Comparison of ENCODE assay signal across 1 cellular context in the genomic region with DNA sequence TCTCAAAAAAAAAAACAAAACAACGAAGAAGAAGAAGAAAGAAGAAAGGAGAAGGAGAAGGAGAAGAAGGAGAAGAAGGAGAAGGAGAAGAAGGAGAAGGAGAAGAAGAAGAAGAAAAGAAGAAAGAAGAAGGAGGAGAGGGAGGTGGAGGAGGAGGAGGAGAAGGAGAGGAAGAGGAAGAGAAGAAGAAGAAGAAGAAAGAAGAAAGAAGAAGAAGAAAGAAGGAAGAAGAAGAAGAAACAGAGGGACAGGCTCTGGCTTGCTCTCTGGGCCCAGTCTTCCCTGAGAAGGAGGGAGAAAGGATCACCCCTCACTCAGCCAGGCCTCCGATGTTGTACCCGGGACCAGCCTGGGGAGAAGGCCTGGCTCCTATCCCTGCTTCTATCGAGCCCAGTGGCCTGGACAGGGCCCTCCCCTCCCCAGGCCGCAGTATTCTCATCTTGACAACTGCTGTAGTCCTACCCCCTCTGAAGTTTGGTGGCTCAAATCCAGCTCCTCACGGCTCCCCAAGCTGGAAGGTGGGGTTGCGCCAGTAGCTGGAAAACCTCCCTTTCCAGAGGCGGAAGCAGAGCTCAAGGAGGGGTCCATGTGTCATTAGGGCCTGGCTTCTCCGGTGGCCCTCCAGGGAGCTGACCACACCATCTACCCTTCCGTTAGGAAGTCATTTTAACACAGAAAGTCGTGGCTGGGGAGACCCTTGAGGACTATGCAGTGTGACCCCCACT.
TF ChIP-seq lines count a peak whose summit lies in the region.

No MANE protein-coding gene starts in this region.

TF ChIP-seq in HEK293, 187 proteins besides CTCF, POLR2A, EP300 and RAD21:
- TF ChIP-seq, protein P1, sequence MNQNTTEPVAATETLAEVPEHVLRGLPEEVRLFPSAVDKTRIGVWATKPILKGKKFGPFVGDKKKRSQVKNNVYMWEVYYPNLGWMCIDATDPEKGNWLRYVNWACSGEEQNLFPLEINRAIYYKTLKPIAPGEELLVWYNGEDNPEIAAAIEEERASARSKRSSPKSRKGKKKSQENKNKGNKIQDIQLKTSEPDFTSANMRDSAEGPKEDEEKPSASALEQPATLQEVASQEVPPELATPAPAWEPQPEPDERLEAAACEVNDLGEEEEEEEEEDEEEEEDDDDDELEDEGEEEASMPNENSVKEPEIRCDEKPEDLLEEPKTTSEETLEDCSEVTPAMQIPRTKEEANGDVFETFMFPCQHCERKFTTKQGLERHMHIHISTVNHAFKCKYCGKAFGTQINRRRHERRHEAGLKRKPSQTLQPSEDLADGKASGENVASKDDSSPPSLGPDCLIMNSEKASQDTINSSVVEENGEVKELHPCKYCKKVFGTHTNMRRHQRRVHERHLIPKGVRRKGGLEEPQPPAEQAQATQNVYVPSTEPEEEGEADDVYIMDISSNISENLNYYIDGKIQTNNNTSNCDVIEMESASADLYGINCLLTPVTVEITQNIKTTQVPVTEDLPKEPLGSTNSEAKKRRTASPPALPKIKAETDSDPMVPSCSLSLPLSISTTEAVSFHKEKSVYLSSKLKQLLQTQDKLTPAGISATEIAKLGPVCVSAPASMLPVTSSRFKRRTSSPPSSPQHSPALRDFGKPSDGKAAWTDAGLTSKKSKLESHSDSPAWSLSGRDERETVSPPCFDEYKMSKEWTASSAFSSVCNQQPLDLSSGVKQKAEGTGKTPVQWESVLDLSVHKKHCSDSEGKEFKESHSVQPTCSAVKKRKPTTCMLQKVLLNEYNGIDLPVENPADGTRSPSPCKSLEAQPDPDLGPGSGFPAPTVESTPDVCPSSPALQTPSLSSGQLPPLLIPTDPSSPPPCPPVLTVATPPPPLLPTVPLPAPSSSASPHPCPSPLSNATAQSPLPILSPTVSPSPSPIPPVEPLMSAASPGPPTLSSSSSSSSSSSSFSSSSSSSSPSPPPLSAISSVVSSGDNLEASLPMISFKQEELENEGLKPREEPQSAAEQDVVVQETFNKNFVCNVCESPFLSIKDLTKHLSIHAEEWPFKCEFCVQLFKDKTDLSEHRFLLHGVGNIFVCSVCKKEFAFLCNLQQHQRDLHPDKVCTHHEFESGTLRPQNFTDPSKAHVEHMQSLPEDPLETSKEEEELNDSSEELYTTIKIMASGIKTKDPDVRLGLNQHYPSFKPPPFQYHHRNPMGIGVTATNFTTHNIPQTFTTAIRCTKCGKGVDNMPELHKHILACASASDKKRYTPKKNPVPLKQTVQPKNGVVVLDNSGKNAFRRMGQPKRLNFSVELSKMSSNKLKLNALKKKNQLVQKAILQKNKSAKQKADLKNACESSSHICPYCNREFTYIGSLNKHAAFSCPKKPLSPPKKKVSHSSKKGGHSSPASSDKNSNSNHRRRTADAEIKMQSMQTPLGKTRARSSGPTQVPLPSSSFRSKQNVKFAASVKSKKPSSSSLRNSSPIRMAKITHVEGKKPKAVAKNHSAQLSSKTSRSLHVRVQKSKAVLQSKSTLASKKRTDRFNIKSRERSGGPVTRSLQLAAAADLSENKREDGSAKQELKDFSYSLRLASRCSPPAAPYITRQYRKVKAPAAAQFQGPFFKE (tag by site-specific recombination; IDR thresholded peaks at IDR 0.05; ENCODE audit: borderline replicate concordance), result no peak
- TF ChIP-seq, protein P2, sequence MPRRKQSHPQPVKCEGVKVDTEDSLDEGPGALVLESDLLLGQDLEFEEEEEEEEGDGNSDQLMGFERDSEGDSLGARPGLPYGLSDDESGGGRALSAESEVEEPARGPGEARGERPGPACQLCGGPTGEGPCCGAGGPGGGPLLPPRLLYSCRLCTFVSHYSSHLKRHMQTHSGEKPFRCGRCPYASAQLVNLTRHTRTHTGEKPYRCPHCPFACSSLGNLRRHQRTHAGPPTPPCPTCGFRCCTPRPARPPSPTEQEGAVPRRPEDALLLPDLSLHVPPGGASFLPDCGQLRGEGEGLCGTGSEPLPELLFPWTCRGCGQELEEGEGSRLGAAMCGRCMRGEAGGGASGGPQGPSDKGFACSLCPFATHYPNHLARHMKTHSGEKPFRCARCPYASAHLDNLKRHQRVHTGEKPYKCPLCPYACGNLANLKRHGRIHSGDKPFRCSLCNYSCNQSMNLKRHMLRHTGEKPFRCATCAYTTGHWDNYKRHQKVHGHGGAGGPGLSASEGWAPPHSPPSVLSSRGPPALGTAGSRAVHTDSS (tag by site-specific recombination; IDR thresholded peaks at IDR 0.05), result peak; percentile 48; the same call in 1 of the 2 replicates
- TF ChIP-seq ZNF2 (tag by site-specific recombination; IDR thresholded peaks at IDR 0.05), result no peak
- TF ChIP-seq ZNF514 (tag by site-specific recombination; IDR thresholded peaks at IDR 0.05), result no peak
- TF ChIP-seq ZNF292 (tag by site-specific recombination; IDR thresholded peaks at IDR 0.05; ENCODE audit: borderline replicate concordance, low read depth), result no peak
- TF ChIP-seq, protein P3, sequence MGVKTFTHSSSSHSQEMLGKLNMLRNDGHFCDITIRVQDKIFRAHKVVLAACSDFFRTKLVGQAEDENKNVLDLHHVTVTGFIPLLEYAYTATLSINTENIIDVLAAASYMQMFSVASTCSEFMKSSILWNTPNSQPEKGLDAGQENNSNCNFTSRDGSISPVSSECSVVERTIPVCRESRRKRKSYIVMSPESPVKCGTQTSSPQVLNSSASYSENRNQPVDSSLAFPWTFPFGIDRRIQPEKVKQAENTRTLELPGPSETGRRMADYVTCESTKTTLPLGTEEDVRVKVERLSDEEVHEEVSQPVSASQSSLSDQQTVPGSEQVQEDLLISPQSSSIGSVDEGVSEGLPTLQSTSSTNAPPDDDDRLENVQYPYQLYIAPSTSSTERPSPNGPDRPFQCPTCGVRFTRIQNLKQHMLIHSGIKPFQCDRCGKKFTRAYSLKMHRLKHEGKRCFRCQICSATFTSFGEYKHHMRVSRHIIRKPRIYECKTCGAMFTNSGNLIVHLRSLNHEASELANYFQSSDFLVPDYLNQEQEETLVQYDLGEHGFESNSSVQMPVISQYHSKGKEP (tag by site-specific recombination; IDR thresholded peaks at IDR 0.05), result no peak
- TF ChIP-seq KLF10 (tag by site-specific recombination; IDR thresholded peaks at IDR 0.05), result no peak
- TF ChIP-seq ZNF416 (tag by site-specific recombination; IDR thresholded peaks at IDR 0.05), result no peak
- TF ChIP-seq ZNF366 (tag by site-specific recombination; conservative IDR thresholded peaks at IDR 0.05), result peak; percentile 57; the same call in 1 of the 2 replicates
- no peak for TF ChIP-seq ZNF146 (tag by site-specific recombination; IDR thresholded peaks at IDR 0.05)
